Comparison of ENCODE assay signal across 28 cellular contexts in the genomic region with DNA sequence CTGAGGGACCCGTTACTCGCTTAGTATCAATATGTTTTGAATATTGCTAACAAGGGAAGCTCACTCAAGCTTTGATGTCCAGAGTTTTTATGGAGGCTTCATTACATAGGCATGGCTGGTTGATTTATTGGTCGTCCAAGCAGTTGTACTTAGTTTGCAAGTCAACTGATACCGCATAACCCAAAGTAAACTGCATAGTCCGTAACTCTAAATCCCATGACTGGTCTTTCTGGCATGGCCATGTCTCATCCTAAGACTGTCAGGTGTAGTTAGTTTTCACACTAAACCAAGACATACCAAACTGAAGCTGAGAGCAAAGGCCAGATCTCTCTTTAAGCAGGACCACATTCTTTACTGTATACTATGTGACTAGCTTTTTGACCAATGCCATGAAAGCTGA.
"Had no signal": no experiment of that assay in that cellular context is flagged by ENCODE, and none has a peak within 500 bp of the region (broad histone marks: within the 10 kb centered on the region; RNA-seq: fewer than 3 reads in every experiment).

No MANE protein-coding gene starts in this region.

- H3K4me1 Mint-ChIP-seq: activated CD4-positive, alpha-beta T cell treated with anti-CD3 and anti-CD28 coated beads for 36 hours; activated CD4-positive, alpha-beta T cell treated with anti-CD3 and anti-CD28 coated beads, Interleukin-2, amount 10 ng/mL, durations not matched to agents 24 days and 14 days; activated CD8-positive, alpha-beta memory T cell treated with anti-CD3 and anti-CD28 coated beads, Interleukin-2, amount 10 ng/mL, durations not matched to agents 7 days and 5 days; central memory CD8-positive, alpha-beta T cell; endodermal cell had no signal

- H3K27ac ChIP-seq: brain microvascular endothelial cell, coronary artery, dorsolateral prefrontal cortex, foreskin keratinocyte, gastrocnemius medialis, heart left ventricle had no signal

- H3K27me3 ChIP-seq: brain microvascular endothelial cell, foreskin keratinocyte, gastrocnemius medialis had no signal

- H3K27me3 Mint-ChIP-seq: activated CD4-positive, alpha-beta T cell treated with anti-CD3 and anti-CD28 coated beads for 36 hours; activated CD4-positive, alpha-beta T cell treated with anti-CD3 and anti-CD28 coated beads, Interleukin-2, amount 10 ng/mL, durations not matched to agents 24 days and 14 days; activated CD8-positive, alpha-beta memory T cell treated with anti-CD3 and anti-CD28 coated beads, Interleukin-2, amount 10 ng/mL, durations not matched to agents 7 days and 5 days; activated naive CD8-positive, alpha-beta T cell; activated T-cell treated with anti-CD3 and anti-CD28 coated beads, Interleukin-2, amount 50 U/mL, for 24 hours; central memory CD8-positive, alpha-beta T cell; dendritic cell treated with granulocyte-macrophage colony-stimulating factor and Interleukin-4, amounts not matched to agents 40 ng/mL and 50 ng/mL, for 4 days had no signal

- H3K36me3 Mint-ChIP-seq: activated CD4-positive, alpha-beta memory T cell treated with anti-CD3 and anti-CD28 coated beads for 36 hours; activated CD8-positive, alpha-beta memory T cell treated with anti-CD3 and anti-CD28 coated beads, Interleukin-2, amount 10 ng/mL, durations not matched to agents 7 days and 5 days; activated naive CD8-positive, alpha-beta T cell had no signal

- H3K4me1 ChIP-seq: foreskin keratinocyte, gastrocnemius medialis, heart left ventricle had no signal

- H3K9me3 ChIP-seq: gastrocnemius medialis had no signal

- H3K27ac Mint-ChIP-seq: activated CD4-positive, alpha-beta memory T cell treated with anti-CD3 and anti-CD28 coated beads for 36 hours; activated CD4-positive, alpha-beta T cell treated with anti-CD3 and anti-CD28 coated beads for 36 hours; activated CD4-positive, alpha-beta T cell treated with anti-CD3 and anti-CD28 coated beads, Interleukin-2, amount 10 ng/mL, durations not matched to agents 24 days and 14 days; activated CD8-positive, alpha-beta memory T cell treated with anti-CD3 and anti-CD28 coated beads, Interleukin-2, amount 10 ng/mL, durations not matched to agents 7 days and 5 days; activated CD8-positive, alpha-beta T cell treated with anti-CD3 and anti-CD28 coated beads, Interleukin-2, amount 10 ng/mL, durations not matched to agents 7 days and 5 days; activated naive CD8-positive, alpha-beta T cell; activated T-cell treated with anti-CD3 and anti-CD28 coated beads, Interleukin-2, amount 50 U/mL, for 24 hours; activated T-cell treated with anti-CD3 and anti-CD28 coated beads, Interleukin-2, amount 50 U/mL, for 72 hours; dendritic cell treated with granulocyte-macrophage colony-stimulating factor and Interleukin-4, amounts not matched to agents 40 ng/mL and 50 ng/mL, for 4 days; endodermal cell had no signal

- H3K36me3 ChIP-seq: brain microvascular endothelial cell, gastrocnemius medialis, heart left ventricle had no signal

- H3K9me3 Mint-ChIP-seq: activated CD4-positive, alpha-beta memory T cell treated with anti-CD3 and anti-CD28 coated beads for 36 hours; activated CD4-positive, alpha-beta T cell treated with anti-CD3 and anti-CD28 coated beads, Interleukin-2, amount 10 ng/mL, durations not matched to agents 24 days and 14 days; activated T-cell treated with anti-CD3 and anti-CD28 coated beads, Interleukin-2, amount 50 U/mL, for 24 hours; activated T-cell treated with anti-CD3 and anti-CD28 coated beads, Interleukin-2, amount 50 U/mL, for 72 hours; central memory CD8-positive, alpha-beta T cell; dendritic cell treated with granulocyte-macrophage colony-stimulating factor and Interleukin-4, amounts not matched to agents 40 ng/mL and 50 ng/mL, for 4 days; endodermal cell had no signal

- H3K4me3 ChIP-seq: coronary artery, dorsolateral prefrontal cortex, gastrocnemius medialis, heart left ventricle had no signal

- H3K4me3 Mint-ChIP-seq: activated CD4-positive, alpha-beta memory T cell treated with anti-CD3 and anti-CD28 coated beads for 36 hours; activated CD4-positive, alpha-beta T cell treated with anti-CD3 and anti-CD28 coated beads for 36 hours; activated CD4-positive, alpha-beta T cell treated with anti-CD3 and anti-CD28 coated beads, Interleukin-2, amount 10 ng/mL, durations not matched to agents 24 days and 14 days; activated CD8-positive, alpha-beta memory T cell treated with anti-CD3 and anti-CD28 coated beads, Interleukin-2, amount 10 ng/mL, durations not matched to agents 7 days and 5 days; activated CD8-positive, alpha-beta T cell treated with anti-CD3 and anti-CD28 coated beads, Interleukin-2, amount 10 ng/mL, durations not matched to agents 7 days and 5 days; activated naive CD8-positive, alpha-beta T cell; activated T-cell treated with anti-CD3 and anti-CD28 coated beads, Interleukin-2, amount 50 U/mL, for 24 hours; activated T-cell treated with anti-CD3 and anti-CD28 coated beads, Interleukin-2, amount 50 U/mL, for 72 hours; central memory CD8-positive, alpha-beta T cell; dendritic cell treated with granulocyte-macrophage colony-stimulating factor and Interleukin-4, amounts not matched to agents 40 ng/mL and 50 ng/mL, for 4 days; endodermal cell had no signal

- DNase-seq: activated CD4-positive, alpha-beta memory T cell treated with anti-CD3 and anti-CD28 coated beads for 36 hours; activated CD4-positive, alpha-beta T cell treated with anti-CD3 and anti-CD28 coated beads for 36 hours; activated CD4-positive, alpha-beta T cell treated with anti-CD3 and anti-CD28 coated beads, Interleukin-2, amount 10 ng/mL, durations not matched to agents 24 days and 14 days; activated CD4-positive, CD25-positive, alpha-beta regulatory T cell; activated CD4-positive, CD25-positive, alpha-beta regulatory T cell treated with anti-CD3 and anti-CD28 coated beads, Interleukin-2, amount 50 U/mL, for 72 hours; activated CD8-positive, alpha-beta memory T cell treated with anti-CD3 and anti-CD28 coated beads, Interleukin-2, amount 10 ng/mL, durations not matched to agents 7 days and 5 days; activated CD8-positive, alpha-beta memory T cell treated with anti-CD3 and anti-CD28 coated beads, Interleukin-2, amount 50 U/mL, for 4 hours; activated CD8-positive, alpha-beta T cell treated with anti-CD3 and anti-CD28 coated beads, Interleukin-2, amount 10 ng/mL, durations not matched to agents 7 days and 5 days; activated gamma-delta T cell; activated naive CD4-positive, alpha-beta T cell; activated naive CD4-positive, alpha-beta T cell treated with anti-CD3 and anti-CD28 coated beads, Interleukin-2, amount 50 U/mL, for 16 hours; activated T-cell treated with anti-CD3 and anti-CD28 coated beads, Interleukin-2, amount 50 U/mL, for 24 hours; activated T-cell treated with anti-CD3 and anti-CD28 coated beads, Interleukin-2, amount 50 U/mL, for 72 hours; amniotic stem cell; anterior cingulate cortex; brain microvascular endothelial cell; dorsolateral prefrontal cortex; effector memory CD4-positive, alpha-beta T cell; endodermal cell; foreskin keratinocyte; gastrocnemius medialis; glutamatergic neuron; heart left ventricle; T-helper 2 cell had no signal
